ENCODE assay signal across 17 cellular contexts in the genomic region with DNA sequence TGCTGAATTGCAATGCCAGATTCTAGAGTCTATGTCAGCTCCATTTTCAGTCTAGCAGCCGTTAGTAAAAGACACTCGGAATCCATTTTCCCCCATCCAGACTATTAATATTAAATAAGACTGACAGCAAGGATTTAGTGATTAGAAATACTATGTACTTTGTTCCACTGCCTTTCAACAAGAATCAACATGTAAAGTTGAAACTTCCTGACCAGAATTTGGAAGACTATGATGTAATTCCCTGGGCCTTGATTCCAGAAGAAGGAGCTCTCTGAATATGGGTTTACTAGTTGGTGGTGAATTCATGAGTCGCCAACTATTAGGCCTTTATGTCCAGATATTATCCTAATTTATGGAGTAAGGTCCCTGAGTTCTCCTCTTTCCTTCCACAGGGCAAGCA. TPM values are rescaled to one million over a fixed set of nuclear protein-coding genes. Genes with fewer than 3 reads are reported as not detected.
DNase-seq lines count a peak whose midpoint lies in the region; ATAC-seq, FAIRE-seq and TF ChIP-seq lines count a peak whose summit lies in the region.
"Had no signal": no experiment of that assay in that cellular context is flagged by ENCODE, and none has a peak within 500 bp of the region (broad histone marks: within the 10 kb centered on the region; RNA-seq: fewer than 3 reads in every experiment).

No MANE protein-coding gene starts in this region.

- H3K27ac ChIP-seq in breast epithelium (no peak overlapping the region), keratinocyte (ENCODE audit: control insufficient read depth, insufficient read depth, low read length) (no peak overlapping the region)
- H3K27ac ChIP-seq: 22Rv1, BLaER1 had no signal

- DNase-seq in MCF 10A (ENCODE audit: unreplicated experiment) (peak; percentile 18), breast epithelium (ENCODE audit: low spot score in 2 of 2) (no peak), bronchial epithelial cell (ENCODE audit: low read depth) (peak; percentile 86), keratinocyte (ENCODE audit: low read depth, low spot score) (peak; percentile 19), progenitor cell of endocrine pancreas (ENCODE audit: low spot score, unreplicated experiment) (no peak), DMS 273 (lab: John Stamatoyannopoulos, UW; ENCODE audit: unreplicated experiment) (no peak), NCI-H1930 (lab: John Stamatoyannopoulos, UW) (no peak)
- no peak for DNase-seq in activated CD4-positive, alpha-beta T cell treated with anti-CD3 and anti-CD28 coated beads for 36 hours
- DNase-seq: AML-193; Caco-2; CD8-positive, alpha-beta memory T cell; GOT3; H9 had no signal

- no peaks in the 10 kb centered on the region for H3K36me3 ChIP-seq in breast epithelium
- H3K36me3 ChIP-seq in bronchial epithelial cell (ENCODE audit: control insufficient read depth, insufficient read depth, low read length), result no peaks in the 10 kb centered on the region
- peaks cover 0 to 2% of the 10 kb centered on the region in 2 experiments for H3K36me3 ChIP-seq in keratinocyte (ENCODE audit: control insufficient read depth in 2 of 2, extremely low read depth in 1 of 2, insufficient read depth in 2 of 2, low read length in 2 of 2)

- H3K4me2 ChIP-seq in keratinocyte (ENCODE audit: control insufficient read depth, extremely low read depth, insufficient read depth, low read depth, low read length), result peak overlapping the region; percentile 58
- H3K4me2 ChIP-seq: BLaER1 had no signal

- no peak for ATAC-seq in activated CD4-positive, alpha-beta T cell treated with anti-CD3 and anti-CD28 coated beads for 36 hours

- no peak for TF ChIP-seq CTCF in MCF 10A (IDR thresholded peaks at IDR 0.05; ENCODE audit: unreplicated experiment)
- no peak for TF ChIP-seq CTCF in breast epithelium (IDR thresholded peaks at IDR 0.05)
- TF ChIP-seq CTCF in bronchial epithelial cell (IDR thresholded peaks at IDR 0.05; ENCODE audit: insufficient read depth, low read length, severe bottlenecking), result no peak
- TF ChIP-seq CTCF in keratinocyte (optimal IDR thresholded peaks at IDR 0.05 in 1 of 3, IDR thresholded peaks at IDR 0.05 in 1 of 3, conservative IDR thresholded peaks at IDR 0.05 in 1 of 3; ENCODE audit: extremely low read depth in 1 of 3, insufficient read depth in 2 of 3, low read length in 3 of 3), result no peak
- no peak for TF ChIP-seq CTCF in progenitor cell of endocrine pancreas (IDR thresholded peaks at IDR 0.05; ENCODE audit: unreplicated experiment)

- no peak overlapping the region for H3K27ac Mint-ChIP-seq in MCF 10A (ENCODE audit: low read depth, unreplicated experiment)
- H3K27ac Mint-ChIP-seq in progenitor cell of endocrine pancreas, result peak overlapping the region; percentile 78
- H3K27ac Mint-ChIP-seq in activated CD4-positive, alpha-beta T cell treated with anti-CD3 and anti-CD28 coated beads for 36 hours, result no peak overlapping the region
- H3K27ac Mint-ChIP-seq: H9 had no signal

- POLR2A ChIA-PET in MCF 10A (lab: Yijun Ruan, JAX), result interaction anchor here (0.5 to 2.0 kb wide), 4 partner anchors 24 to 125 kb away, joined by 3 to 18 read pairs (median 3); a partner anchor contains a TSS
- POLR2A ChIA-PET in activated CD4-positive, alpha-beta T cell treated with anti-CD3 and anti-CD28 coated beads for 36 hours (lab: Charles Lee), result interaction anchor here (0.6 kb wide), 1 partner anchor 555 kb away, joined by 4 read pairs; no protein-coding TSS in a partner anchor

- H3K9me3 ChIP-seq in breast epithelium (no peaks in the 10 kb centered on the region), keratinocyte (ENCODE audit: control insufficient read depth, low read depth, low read length) (no peaks in the 10 kb centered on the region)
- H3K9me3 ChIP-seq: BLaER1, Caco-2 had no signal

- H3K27me3 Mint-ChIP-seq in MCF 10A (ENCODE audit: insufficient read depth, unreplicated experiment) (no peaks in the 10 kb centered on the region), progenitor cell of endocrine pancreas (no peaks in the 10 kb centered on the region)
- no peaks in the 10 kb centered on the region for H3K27me3 Mint-ChIP-seq in activated CD4-positive, alpha-beta T cell treated with anti-CD3 and anti-CD28 coated beads for 36 hours
- H3K27me3 Mint-ChIP-seq: CD8-positive, alpha-beta memory T cell had no signal

- no peak overlapping the region for H2AFZ ChIP-seq in keratinocyte (ENCODE audit: control insufficient read depth, low read length)

- H3K4me1 Mint-ChIP-seq in MCF 10A (ENCODE audit: insufficient read depth, unreplicated experiment) (peaks cover 19% of the 10 kb centered on the region), progenitor cell of endocrine pancreas (ENCODE audit: low read depth) (peaks cover 22% of the 10 kb centered on the region)
- peaks cover 33% of the 10 kb centered on the region for H3K4me1 Mint-ChIP-seq in activated CD4-positive, alpha-beta T cell treated with anti-CD3 and anti-CD28 coated beads for 36 hours

- H3K4me3 Mint-ChIP-seq in MCF 10A (ENCODE audit: unreplicated experiment) (no peak overlapping the region), progenitor cell of endocrine pancreas (ENCODE audit: low read depth) (no peak overlapping the region)
- H3K4me3 Mint-ChIP-seq in activated CD4-positive, alpha-beta T cell treated with anti-CD3 and anti-CD28 coated beads for 36 hours, result no peak overlapping the region
- H3K4me3 Mint-ChIP-seq: CD8-positive, alpha-beta memory T cell; H9 had no signal

- intact Hi-C loops in MCF 10A (cut with micrococcal nuclease) (no loop called here), breast epithelium (cut with DNase I; ENCODE audit: low total_unique reads) (no loop called here)
- intact Hi-C loops in activated CD4-positive, alpha-beta T cell treated with anti-CD3 and anti-CD28 coated beads for 36 hours (cut with DNase I, micrococcal nuclease), result no loop called here

- H3K79me2 ChIP-seq in keratinocyte (ENCODE audit: control insufficient read depth, insufficient read depth, low read length), result peaks cover 51% of the 10 kb centered on the region

- TF ChIP-seq POLR2A in breast epithelium (IDR thresholded peaks at IDR 0.05), result no peak

- H3K9ac ChIP-seq in keratinocyte (ENCODE audit: control insufficient read depth, extremely low read depth, insufficient read depth, low read length), result no peak overlapping the region
- H3K9ac ChIP-seq: BLaER1 had no signal

- no peaks in the 10 kb centered on the region for H3K9me1 ChIP-seq in keratinocyte (ENCODE audit: control insufficient read depth, extremely low read depth, insufficient read depth, low read length)

- H3K4me1 ChIP-seq in breast epithelium, result no peaks in the 10 kb centered on the region
- peaks cover 15% of the 10 kb centered on the region for H3K4me1 ChIP-seq in keratinocyte (ENCODE audit: control insufficient read depth, extremely low read depth, insufficient read depth, low read length)
- H3K4me1 ChIP-seq: Caco-2 had no signal

- dilution Hi-C loops in keratinocyte (cut with MboI; ENCODE audit: extremely low pct_ligation_motif_present, low sequenced_read_pairs), result no loop called here

- H3K9me3 Mint-ChIP-seq in MCF 10A (ENCODE audit: unreplicated experiment) (no peaks in the 10 kb centered on the region), progenitor cell of endocrine pancreas (ENCODE audit: low read depth) (no peaks in the 10 kb centered on the region)
- H3K9me3 Mint-ChIP-seq in activated CD4-positive, alpha-beta T cell treated with anti-CD3 and anti-CD28 coated beads for 36 hours (ENCODE audit: low read depth), result no peaks in the 10 kb centered on the region
- H3K9me3 Mint-ChIP-seq: CD8-positive, alpha-beta memory T cell; H9 had no signal

- H3K36me3 Mint-ChIP-seq in MCF 10A (ENCODE audit: insufficient read depth, unreplicated experiment) (peaks cover 15% of the 10 kb centered on the region), progenitor cell of endocrine pancreas (ENCODE audit: insufficient read depth) (peaks cover 5% of the 10 kb centered on the region)
- H3K36me3 Mint-ChIP-seq in activated CD4-positive, alpha-beta T cell treated with anti-CD3 and anti-CD28 coated beads for 36 hours (ENCODE audit: low read depth), result peaks cover 1% of the 10 kb centered on the region

- H4K20me1 ChIP-seq in keratinocyte (ENCODE audit: control insufficient read depth, extremely low read depth, insufficient read depth, low read length), result no peaks in the 10 kb centered on the region

- no peak overlapping the region for H3K4me3 ChIP-seq in breast epithelium
- no peak overlapping the region for H3K4me3 ChIP-seq in bronchial epithelial cell (ENCODE audit: low read depth, low read length)
- no peak overlapping the region for H3K4me3 ChIP-seq in keratinocyte (ENCODE audit: control insufficient read depth in 2 of 3, extremely low read depth in 1 of 3, insufficient read depth in 2 of 3, low read depth in 1 of 3, low read length in 3 of 3)
- H3K4me3 ChIP-seq: BLaER1 had no signal

- CTCF ChIA-PET in MCF 10A (lab: Yijun Ruan, JAX), result interaction anchor here (0.7 to 1.1 kb wide), 2 partner anchors 129 to 141 kb away, joined by 3 to 4 read pairs; no protein-coding TSS in a partner anchor
- CTCF ChIA-PET in activated CD4-positive, alpha-beta T cell treated with anti-CD3 and anti-CD28 coated beads for 36 hours (lab: Charles Lee), result interaction anchor here (1.3 kb wide), 2 partner anchors 8 to 12 kb away, joined by 3 read pairs; no protein-coding TSS in a partner anchor

- H3K27me3 ChIP-seq in breast epithelium (no peaks in the 10 kb centered on the region), bronchial epithelial cell (ENCODE audit: control insufficient read depth, insufficient read depth, low read length) (no peaks in the 10 kb centered on the region), keratinocyte (ENCODE audit: control insufficient read depth, extremely low read depth, insufficient read depth, low read length) (no peaks in the 10 kb centered on the region)
- H3K27me3 ChIP-seq: BLaER1 had no signal

- no TSS peak for BruUV-seq in MCF 10A (replicated peaks; lab: Mats Ljungman, UMichigan)

- FAIRE-seq in bronchial epithelial cell (lab: Jason Lieb, UNC), result no peak
- FAIRE-seq in keratinocyte (lab: Jason Lieb, UNC), result peak; percentile 71

RNA-seq across cellular contexts. Expression of a gene that starts 24.8 kb away (rescaled TPM):
- total RNA-seq in MCF 10A (2022), result 64.2 and 72.3 TPM in 2 replicates
- 10 to 100 TPM; 41.6 to 73.2 (median 68.5) TPM for total RNA-seq in breast epithelium
- 69.8 and 71.1 TPM in 2 replicates for total RNA-seq in bronchial epithelial cell
- polyA plus RNA-seq in keratinocyte, result 82.0 to 99.1 TPM (median 84.8 TPM) in 3 replicates
- 40.6 TPM for polyA plus RNA-seq in keratinocyte (2011; ENCODE audit: low read depth)
- 62.5 and 65.4 TPM in 2 replicates for polyA plus RNA-seq in keratinocyte (2011; cell fraction: cytosol; rRNA removed)
- 84.7 and 104 TPM in 2 replicates for polyA plus RNA-seq in keratinocyte (2011; cell fraction: nucleus; rRNA removed)
- polyA plus RNA-seq in keratinocyte (2012; ENCODE audit: low replicate concordance), result 39.2 and 65.3 TPM in 2 replicates
- polyA minus RNA-seq in keratinocyte, result 75.0 to 131 TPM (median 102 TPM) in 3 replicates
- polyA minus RNA-seq in keratinocyte (2011; cell fraction: cytosol; rRNA and poly(A)+ RNA removed), result 52.2 TPM
- 32.9 and 48.7 TPM in 2 replicates for polyA minus RNA-seq in keratinocyte (2011; cell fraction: nucleus; rRNA and poly(A)+ RNA removed)
- total RNA-seq in progenitor cell of endocrine pancreas, result 190 and 197 TPM in 2 replicates
- total RNA-seq in activated CD4-positive, alpha-beta T cell treated with anti-CD3 and anti-CD28 coated beads for 36 hours, result 10 to 100 TPM; 66.5 to 73.2 TPM

RNA-seq across cellular contexts. Expression of a gene that starts 28.4 kb away (rescaled TPM):
- total RNA-seq in MCF 10A (2022) (0.71 TPM in 1 of 2 replicates, not detected in the other), breast epithelium (not detected), bronchial epithelial cell (not detected in 2 replicates), progenitor cell of endocrine pancreas (not detected in 2 replicates)
- 0.15 TPM in 1 of 3 replicates, not detected in the others for polyA plus RNA-seq in keratinocyte
- not detected for polyA plus RNA-seq in keratinocyte (2011; ENCODE audit: low read depth)
- polyA plus RNA-seq in keratinocyte (2011; cell fraction: cytosol; rRNA removed), result 0.28 TPM in 1 of 2 replicates, not detected in the other
- 0.37 TPM in 1 of 2 replicates, not detected in the other for polyA plus RNA-seq in keratinocyte (2011; cell fraction: nucleus; rRNA removed)
- polyA plus RNA-seq in keratinocyte (2012; ENCODE audit: low replicate concordance), result 0.44 TPM in 1 of 2 replicates, not detected in the other
- polyA minus RNA-seq in keratinocyte, result not detected in 3 replicates
- polyA minus RNA-seq in keratinocyte (2011; cell fraction: cytosol; rRNA and poly(A)+ RNA removed), result not detected
- not detected in 2 replicates for polyA minus RNA-seq in keratinocyte (2011; cell fraction: nucleus; rRNA and poly(A)+ RNA removed)
- under 1 TPM in 1 of 2 experiments, not detected in 1; 0.81 TPM for total RNA-seq in activated CD4-positive, alpha-beta T cell treated with anti-CD3 and anti-CD28 coated beads for 36 hours
- total RNA-seq: CD8-positive, alpha-beta memory T cell; Daoy; H9; HT1080 had no signal
- polyA plus RNA-seq: CD8-positive, alpha-beta memory T cell had no signal

Comparison
In these comparisons a context has a peak if more than half of its experiments do, and no peak if none do; other contexts are left out.
1. DNase-seq: peak in MCF 10A (single experiment), bronchial epithelial cell (single experiment) and keratinocyte (single experiment); none in breast epithelium (0 of 2), progenitor cell of endocrine pancreas (single experiment), DMS 273 (single experiment), activated CD4-positive, alpha-beta T cell treated with anti-CD3 and anti-CD28 coated beads for 36 hours (single experiment) and NCI-H1930 (0 of 2).